Comparison of ENCODE assay signal across 13 cellular contexts in the genomic region with DNA sequence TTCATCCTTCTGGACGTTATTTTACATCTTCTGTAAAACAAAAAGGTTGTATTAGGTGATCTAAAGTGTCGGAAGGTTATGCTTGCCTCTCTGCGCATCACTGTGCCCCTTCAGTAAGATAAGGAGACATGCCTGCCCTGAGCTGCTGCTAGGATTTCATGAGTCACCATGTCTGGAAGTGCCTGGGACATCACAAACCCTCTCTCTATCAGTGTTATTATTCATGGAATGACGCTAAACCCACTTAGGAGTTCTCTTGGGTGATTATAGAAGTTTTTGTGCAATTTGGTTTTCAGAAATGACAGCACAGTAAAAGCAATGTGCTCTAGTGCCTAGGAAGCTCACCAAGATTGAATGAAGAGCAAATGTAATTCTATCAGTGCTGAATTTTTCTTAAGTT.
DNase-seq lines count a peak whose midpoint lies in the region; ATAC-seq and TF ChIP-seq lines count a peak whose summit lies in the region.
"Had no signal": no experiment of that assay in that cellular context is flagged by ENCODE, and none has a peak within 500 bp of the region (broad histone marks: within the 10 kb centered on the region; RNA-seq: fewer than 3 reads in every experiment).

No MANE protein-coding gene starts in this region.

- DNase-seq in GM04503 (ENCODE audit: low read depth) = peak; percentile 18
- DNase-seq in WERI-Rb-1 = peak; percentile 59
- DNase-seq in heart left ventricle = peak in 1 of 5 donors; percentile 35
- peak; percentile 53 for DNase-seq in retinal pigment epithelial cell (ENCODE audit: low read depth)
- DNase-seq in activated CD4-positive, alpha-beta T cell treated with anti-CD3 and anti-CD28 coated beads, Interleukin-2, amount 10 ng/mL, durations not matched to agents 24 days and 14 days = no peak
- no peak for DNase-seq in NCI-H1930 (lab: John Stamatoyannopoulos, UW)
- no peak for DNase-seq in medulla oblongata (ENCODE audit: extremely low spot score)
- no peak for DNase-seq in cerebellar cortex (ENCODE audit: low spot score)
- DNase-seq: foreskin melanocyte, midbrain, NCI-H146, right lobe of liver, T1000 had no signal

- no peak for TF ChIP-seq POLR2A in heart left ventricle (IDR thresholded peaks at IDR 0.05)

- no peak for TF ChIP-seq CTCF in WERI-Rb-1 (IDR thresholded peaks at IDR 0.05; ENCODE audit: low read depth, low read length)
- TF ChIP-seq CTCF in heart left ventricle (IDR thresholded peaks at IDR 0.05) = no peak
- no peak for TF ChIP-seq CTCF in retinal pigment epithelial cell (conservative IDR thresholded peaks at IDR 0.05; ENCODE audit: low read depth, low read length)

- H3K27me3 ChIP-seq in WERI-Rb-1 (ENCODE audit: insufficient read depth, low read depth, severe bottlenecking) (no peaks in the 10 kb centered on the region), heart left ventricle (no peaks in the 10 kb centered on the region)
- H3K27me3 ChIP-seq: right lobe of liver had no signal

- no peak overlapping the region for H3K27ac Mint-ChIP-seq in activated CD4-positive, alpha-beta T cell treated with anti-CD3 and anti-CD28 coated beads, Interleukin-2, amount 10 ng/mL, durations not matched to agents 24 days and 14 days

- no peaks in the 10 kb centered on the region for H3K4me1 ChIP-seq in heart left ventricle
- H3K4me1 ChIP-seq: right lobe of liver had no signal

- no peaks in the 10 kb centered on the region for H3K4me1 Mint-ChIP-seq in activated CD4-positive, alpha-beta T cell treated with anti-CD3 and anti-CD28 coated beads, Interleukin-2, amount 10 ng/mL, durations not matched to agents 24 days and 14 days

- H3K27me3 Mint-ChIP-seq in activated CD4-positive, alpha-beta T cell treated with anti-CD3 and anti-CD28 coated beads, Interleukin-2, amount 10 ng/mL, durations not matched to agents 24 days and 14 days = no peaks in the 10 kb centered on the region

- no peaks in the 10 kb centered on the region for H3K36me3 Mint-ChIP-seq in activated CD4-positive, alpha-beta T cell treated with anti-CD3 and anti-CD28 coated beads, Interleukin-2, amount 10 ng/mL, durations not matched to agents 24 days and 14 days (ENCODE audit: low read depth)

- H3K4me3 Mint-ChIP-seq in activated CD4-positive, alpha-beta T cell treated with anti-CD3 and anti-CD28 coated beads, Interleukin-2, amount 10 ng/mL, durations not matched to agents 24 days and 14 days = no peak overlapping the region

- no peaks in the 10 kb centered on the region for H3K9me3 ChIP-seq in WERI-Rb-1 (ENCODE audit: severe bottlenecking)
- H3K9me3 ChIP-seq in heart left ventricle = no peaks in the 10 kb centered on the region
- H3K9me3 ChIP-seq: right lobe of liver had no signal

- no peak overlapping the region for H3K4me3 ChIP-seq in WERI-Rb-1 (ENCODE audit: low read depth, low read length)
- no peak overlapping the region for H3K4me3 ChIP-seq in heart left ventricle
- H3K4me3 ChIP-seq in retinal pigment epithelial cell (ENCODE audit: low read length) = no peak overlapping the region
- H3K4me3 ChIP-seq: right lobe of liver had no signal

- H3K27ac ChIP-seq in WERI-Rb-1 = peak overlapping the region; percentile 0; the same call in 1 of the 2 replicates
- no peak overlapping the region for H3K27ac ChIP-seq in heart left ventricle
- H3K27ac ChIP-seq: right lobe of liver had no signal

- intact Hi-C loops in heart left ventricle (cut with DNase I) = no loop called here
- intact Hi-C loops in activated CD4-positive, alpha-beta T cell treated with anti-CD3 and anti-CD28 coated beads, Interleukin-2, amount 10 ng/mL, durations not matched to agents 24 days and 14 days (cut with micrococcal nuclease) = no loop called here

- H3K36me3 ChIP-seq in WERI-Rb-1 (peaks cover 3% of the 10 kb centered on the region; the same call in 1 of the 2 replicates), heart left ventricle (no peaks in the 10 kb centered on the region)
- H3K36me3 ChIP-seq: right lobe of liver had no signal

- 20 to 37% (median 29%) methylated on average over 4 of the region's 4 CpGs for WGBS in heart left ventricle, 4 donors

- no peaks in the 10 kb centered on the region for H3K9me3 Mint-ChIP-seq in activated CD4-positive, alpha-beta T cell treated with anti-CD3 and anti-CD28 coated beads, Interleukin-2, amount 10 ng/mL, durations not matched to agents 24 days and 14 days

- peak in 3 of 4 donors; percentile 53 to 94 (median 91) for ATAC-seq in heart left ventricle
- ATAC-seq: right lobe of liver had no signal

Comparison
In these comparisons a context has a peak if more than half of its experiments do, and no peak if none do; other contexts are left out.
1. DNase-seq: peak in GM04503 (single experiment), WERI-Rb-1 (single experiment) and retinal pigment epithelial cell (single experiment); none in activated CD4-positive, alpha-beta T cell treated with anti-CD3 and anti-CD28 coated beads, Interleukin-2, amount 10 ng/mL, durations not matched to agents 24 days and 14 days (single experiment), NCI-H1930 (0 of 2), medulla oblongata (single experiment) and cerebellar cortex (single experiment).